In the genomic region with DNA sequence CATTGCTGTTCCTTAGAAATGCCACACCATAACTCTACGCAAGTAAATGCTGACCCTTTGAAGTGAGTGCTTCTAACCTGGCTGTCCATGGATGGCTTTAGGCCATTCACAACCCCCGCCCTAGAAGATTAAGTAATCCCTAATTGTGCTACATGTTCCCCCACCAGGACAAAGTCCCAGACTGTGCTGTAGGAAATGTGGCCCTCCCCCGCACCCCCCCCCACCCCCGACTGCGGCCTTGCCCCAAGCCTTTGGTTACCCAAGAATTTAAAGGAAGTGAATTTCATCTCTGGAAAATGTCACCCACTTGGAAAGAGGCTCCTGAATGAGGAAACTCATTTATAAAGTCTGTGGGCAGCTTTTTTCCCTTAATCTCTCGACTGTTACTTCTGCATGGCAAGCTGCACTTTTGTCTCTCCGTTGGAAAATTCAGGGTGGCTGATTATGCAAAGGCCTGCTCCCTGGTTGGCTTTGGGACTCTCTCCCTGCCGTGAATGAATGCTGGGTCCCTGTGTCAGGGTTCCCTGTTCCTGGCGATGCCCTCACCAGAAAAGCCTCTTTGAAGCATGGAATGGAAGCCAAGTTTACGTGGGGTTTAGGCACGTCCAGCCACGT, we compare ENCODE assay signal across 1 cellular context.
TF ChIP-seq lines count a peak whose summit lies in the region.

No MANE protein-coding gene starts in this region.

TF ChIP-seq in IMR-90, 13 proteins besides CTCF, POLR2A, EP300 and RAD21 (continued from another document):
- TF ChIP-seq RCOR1 (IDR thresholded peaks at IDR 0.05; ENCODE audit: insufficient replicate concordance, low read length) (no peak), BHLHE40 (IDR thresholded peaks at IDR 0.05; ENCODE audit: low read depth, low read length) (no peak), FOS (IDR thresholded peaks at IDR 0.05; ENCODE audit: low read depth, low read length) (no peak), RFX5 (IDR thresholded peaks at IDR 0.05; ENCODE audit: low read depth, low read length) (no peak), SMC3 (IDR thresholded peaks at IDR 0.05; ENCODE audit: low read depth, low read length) (no peak)
- TF ChIP-seq, protein P1, sequence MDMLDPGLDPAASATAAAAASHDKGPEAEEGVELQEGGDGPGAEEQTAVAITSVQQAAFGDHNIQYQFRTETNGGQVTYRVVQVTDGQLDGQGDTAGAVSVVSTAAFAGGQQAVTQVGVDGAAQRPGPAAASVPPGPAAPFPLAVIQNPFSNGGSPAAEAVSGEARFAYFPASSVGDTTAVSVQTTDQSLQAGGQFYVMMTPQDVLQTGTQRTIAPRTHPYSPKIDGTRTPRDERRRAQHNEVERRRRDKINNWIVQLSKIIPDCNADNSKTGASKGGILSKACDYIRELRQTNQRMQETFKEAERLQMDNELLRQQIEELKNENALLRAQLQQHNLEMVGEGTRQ (IDR thresholded peaks at IDR 0.05; ENCODE audit: low read depth, low read length): no peak
